In genomic region chr17:21438316-21439014, GRCh38 we compare ENCODE assay signal across 6 cellular contexts.
DNase-seq lines count a peak whose midpoint lies in the region; ATAC-seq, FAIRE-seq and TF ChIP-seq lines count a peak whose summit lies in the region.
"Not testable (repeated sequence)": the region's sequence is repeated elsewhere in the genome, so short reads cannot be mapped to it uniquely, and the experiment has no call there.

No MANE protein-coding gene starts in this region.

- H3K27ac ChIP-seq in OCI-LY1 (ENCODE audit: low read depth, low read length, poor library complexity, severe bottlenecking), result peak overlapping the region; percentile 32
- not testable (repeated sequence) for H3K27ac ChIP-seq in HepG2 (ENCODE audit: extremely low read length, insufficient read depth, low read length)

- not testable (repeated sequence) for H3K27me3 Mint-ChIP-seq in activated CD4-positive, alpha-beta T cell treated with anti-CD3 and anti-CD28 coated beads for 36 hours; stimulated activated naive B cell treated with anti-CD40 and anti-IgM and Interleukin-4, amounts not matched to agents 10 μg/mL and 1 μg/mL and 100 μg/mL, for 72 hours

- H3F3A ChIP-seq in OCI-LY1 (ENCODE audit: insufficient read depth, low read length), result not testable (repeated sequence)

- not testable (repeated sequence) for H3K36me3 Mint-ChIP-seq in activated CD4-positive, alpha-beta T cell treated with anti-CD3 and anti-CD28 coated beads for 36 hours (ENCODE audit: low read depth); activated naive CD4-positive, alpha-beta T cell treated with anti-CD3 and anti-CD28 coated beads, Interleukin-2, amount 50 U/mL, for 72 hours; stimulated activated naive B cell treated with anti-CD40 and anti-IgM and Interleukin-4, amounts not matched to agents 10 μg/mL and 1 μg/mL and 100 μg/mL, for 72 hours

- POLR2A ChIA-PET in activated CD4-positive, alpha-beta T cell treated with anti-CD3 and anti-CD28 coated beads for 36 hours (lab: Charles Lee); HepG2 (lab: Yijun Ruan, JAX): not testable (repeated sequence)

- not testable (repeated sequence) for TF ChIP-seq EP300 in HepG2 (IDR thresholded peaks at IDR 0.05; ENCODE audit: low read depth in 2 of 2, low read length in 2 of 2); HepG2 (CRISPR knock-in tag; IDR thresholded peaks at IDR 0.05; ENCODE audit: borderline replicate concordance)

- not testable (repeated sequence) for H3K4me3 Mint-ChIP-seq in activated CD4-positive, alpha-beta T cell treated with anti-CD3 and anti-CD28 coated beads for 36 hours; stimulated activated naive B cell treated with anti-CD40 and anti-IgM and Interleukin-4, amounts not matched to agents 10 μg/mL and 1 μg/mL and 100 μg/mL, for 72 hours

- not testable (repeated sequence) for H3K36me3 ChIP-seq in OCI-LY1 (ENCODE audit: insufficient read depth, low read length); HepG2 (replicated peaks in 1 of 2; ENCODE audit: control insufficient read depth in 1 of 2, insufficient read depth in 2 of 2, low read length in 2 of 2)

- not testable (repeated sequence) for H3K4me3 ChIP-seq in OCI-LY1 (ENCODE audit: low read depth, low read length, poor library complexity, severe bottlenecking); HepG2 (replicated peaks in 1 of 3; ENCODE audit: insufficient read depth in 1 of 3, low read depth in 2 of 3, low read length in 3 of 3)

- not testable (repeated sequence) for H4K20me1 ChIP-seq in OCI-LY1 (ENCODE audit: insufficient read depth, low read length); HepG2 (ENCODE audit: insufficient read depth, low read length)

- not testable (repeated sequence) for H3K27ac Mint-ChIP-seq in activated CD4-positive, alpha-beta T cell treated with anti-CD3 and anti-CD28 coated beads for 36 hours; activated naive CD4-positive, alpha-beta T cell treated with anti-CD3 and anti-CD28 coated beads, Interleukin-2, amount 50 U/mL, for 72 hours; stimulated activated naive B cell treated with anti-CD40 and anti-IgM and Interleukin-4, amounts not matched to agents 10 μg/mL and 1 μg/mL and 100 μg/mL, for 72 hours

- not testable (repeated sequence) for H3K9ac ChIP-seq in OCI-LY1 (ENCODE audit: low read length); HepG2 (ENCODE audit: insufficient read depth, low read depth, low read length)

- not testable (repeated sequence) for H3K4me1 ChIP-seq in OCI-LY1 (ENCODE audit: insufficient read depth, low read length, severe bottlenecking); HepG2 (ENCODE audit: insufficient read depth, low read length)

- H3K79me2 ChIP-seq in OCI-LY1 (ENCODE audit: insufficient read depth, low read length); HepG2 (ENCODE audit: insufficient read depth, low read length): not testable (repeated sequence)

- not testable (repeated sequence) for DNase-seq in activated CD4-positive, alpha-beta T cell treated with anti-CD3 and anti-CD28 coated beads for 36 hours; activated naive CD4-positive, alpha-beta T cell treated with anti-CD3 and anti-CD28 coated beads, Interleukin-2, amount 50 U/mL, for 72 hours (ENCODE audit: low spot score in 2 of 2); HepG2 (ENCODE audit: low spot score); stimulated activated naive B cell treated with anti-CD40 and anti-IgM and Interleukin-4, amounts not matched to agents 10 μg/mL and 1 μg/mL and 100 μg/mL, for 72 hours

- not testable (repeated sequence) for TF ChIP-seq RAD21 in HepG2 (CRISPR knock-in tag; IDR thresholded peaks at IDR 0.05)

- H3K9me3 Mint-ChIP-seq in activated CD4-positive, alpha-beta T cell treated with anti-CD3 and anti-CD28 coated beads for 36 hours (ENCODE audit: low read depth); activated naive CD4-positive, alpha-beta T cell treated with anti-CD3 and anti-CD28 coated beads, Interleukin-2, amount 50 U/mL, for 72 hours; stimulated activated naive B cell treated with anti-CD40 and anti-IgM and Interleukin-4, amounts not matched to agents 10 μg/mL and 1 μg/mL and 100 μg/mL, for 72 hours: not testable (repeated sequence)

- H2AFZ ChIP-seq in OCI-LY1 (ENCODE audit: low read length); HepG2 (ENCODE audit: low read length): not testable (repeated sequence)

- peak; percentile 4 for FAIRE-seq in HepG2 (lab: Jason Lieb, UNC)

- CTCF ChIA-PET in activated CD4-positive, alpha-beta T cell treated with anti-CD3 and anti-CD28 coated beads for 36 hours (lab: Charles Lee); HepG2 (lab: Yijun Ruan, JAX; ENCODE audit: low intra/inter-chr PET ratio, low total read pairs): not testable (repeated sequence)

- not testable (repeated sequence) for BruUV-seq in HepG2 (replicated peaks; lab: Mats Ljungman, UMichigan)

- H3K27me3 ChIP-seq in OCI-LY1 (ENCODE audit: insufficient read depth, low read length); HepG2 (ENCODE audit: control insufficient read depth in 1 of 2, insufficient read depth in 2 of 2, low read length in 2 of 2): not testable (repeated sequence)

- intact Hi-C loops in activated CD4-positive, alpha-beta T cell treated with anti-CD3 and anti-CD28 coated beads for 36 hours (cut with DNase I, micrococcal nuclease); HepG2 (cut with micrococcal nuclease; ENCODE audit: unreplicated experiment): not testable (repeated sequence)

- not testable (repeated sequence) for H3K9me3 ChIP-seq in OCI-LY1 (ENCODE audit: low read length); HepG2 (ENCODE audit: low read length)

- H3K4me2 ChIP-seq in OCI-LY1 (ENCODE audit: low read length); HepG2 (ENCODE audit: low read depth, low read length): not testable (repeated sequence)

- ATAC-seq in HG03442 (IDR thresholded peaks at IDR 0.05; ENCODE audit: unreplicated experiment), result peak; percentile 46
- ATAC-seq in activated CD4-positive, alpha-beta T cell treated with anti-CD3 and anti-CD28 coated beads for 36 hours, result peak; percentile 44
- ATAC-seq in activated naive CD4-positive, alpha-beta T cell treated with anti-CD3 and anti-CD28 coated beads, Interleukin-2, amount 50 U/mL, for 72 hours, result peak; percentile 70 to 82
- peak; percentile 62 for ATAC-seq in HepG2
- peak; percentile 73 to 76 for ATAC-seq in stimulated activated naive B cell treated with anti-CD40 and anti-IgM and Interleukin-4, amounts not matched to agents 10 μg/mL and 1 μg/mL and 100 μg/mL, for 72 hours (replicated peaks)

- not testable (repeated sequence) for H3K4me1 Mint-ChIP-seq in activated CD4-positive, alpha-beta T cell treated with anti-CD3 and anti-CD28 coated beads for 36 hours; stimulated activated naive B cell treated with anti-CD40 and anti-IgM and Interleukin-4, amounts not matched to agents 10 μg/mL and 1 μg/mL and 100 μg/mL, for 72 hours

- 2% methylated on average over 2 of the region's 6 CpGs for whole genome bisulfite sequencing in HepG2 (ENCODE audit: low lambda C conversion rate)

- TF ChIP-seq CTCF in OCI-LY1 (IDR thresholded peaks at IDR 0.05; ENCODE audit: low read length); HepG2 (CRISPR knock-in tag; IDR thresholded peaks at IDR 0.05): not testable (repeated sequence)

- not testable (repeated sequence) for H3K9me2 ChIP-seq in OCI-LY1 (ENCODE audit: low read depth, low read length)

- not testable (repeated sequence) for TF ChIP-seq POLR2A in HepG2 (IDR thresholded peaks at IDR 0.05; ENCODE audit: insufficient read depth in 1 of 2, low read depth in 2 of 2, low read length in 2 of 2)

- in situ Hi-C loops in HepG2 (cut with HindIII; ENCODE audit: extremely low pct_ligation_motif_present, low pct_unique_long_range_greater_than_20kb), result not testable (repeated sequence)
